In the genomic region with DNA sequence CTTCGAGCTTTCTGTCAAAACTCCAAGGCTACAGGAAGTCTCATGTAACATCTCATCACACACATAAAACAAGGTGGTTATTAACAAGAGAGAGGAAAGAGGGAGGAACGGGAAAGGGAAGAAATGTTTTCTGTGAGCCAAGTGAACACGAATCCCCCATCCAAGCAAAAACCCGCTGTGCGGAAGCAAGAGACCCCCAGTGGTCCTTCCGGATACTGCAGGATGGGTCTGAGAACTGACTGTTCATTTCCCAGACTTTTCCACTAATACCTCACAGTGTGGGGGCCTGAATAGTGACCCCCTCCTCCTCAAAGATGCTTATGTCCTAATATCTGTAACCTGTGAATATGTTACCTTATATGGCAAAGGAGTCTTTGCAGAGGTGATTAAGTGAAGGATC, we compare ENCODE assay signal across 8 cellular contexts. TPM values are rescaled to one million over a fixed set of nuclear protein-coding genes. Genes with fewer than 3 reads are reported as not detected.
A peak's percentile ranks its signal among the peaks of the same experiment; 100 is the strongest.
DNase-seq lines count a peak whose midpoint lies in the region; ATAC-seq and TF ChIP-seq lines count a peak whose summit lies in the region.
"Had no signal": no experiment of that assay in that cellular context is flagged by ENCODE, and none has a peak within 500 bp of the region (broad histone marks: within the 10 kb centered on the region; RNA-seq: fewer than 3 reads in every experiment).

No MANE protein-coding gene starts in this region.

- peaks cover 26% of the 10 kb centered on the region for H3K27me3 ChIP-seq in OCI-LY3 (ENCODE audit: low read depth, low read length)

- no peak overlapping the region for H3K4me2 ChIP-seq in OCI-LY3 (ENCODE audit: low read length)

- intact Hi-C loops in sciatic nerve (cut with DNase I), result loop anchor here (5.0 to 10.0 kb wide), 2 partner anchors 101 to 1439 kb away; no protein-coding TSS in a partner anchor

- TF ChIP-seq CTCF in GM13977 (IDR thresholded peaks at IDR 0.05; ENCODE audit: extremely low read depth, insufficient read depth, missing control alignments), result peak; percentile 31
- TF ChIP-seq CTCF in OCI-LY3 (IDR thresholded peaks at IDR 0.05; ENCODE audit: low read depth, low read length), result peak; percentile 52
- TF ChIP-seq CTCF in fibroblast of villous mesenchyme (IDR thresholded peaks at IDR 0.05; ENCODE audit: insufficient read depth, low read depth, low read length), result peak; percentile 76

- H2AFZ ChIP-seq in OCI-LY3 (ENCODE audit: low read depth, low read length), result no peak overlapping the region

- no peaks in the 10 kb centered on the region for H4K20me1 ChIP-seq in OCI-LY3 (ENCODE audit: insufficient read depth, low read length)

- H3K9me3 ChIP-seq in OCI-LY3 (ENCODE audit: insufficient read depth, low read length), result no peaks in the 10 kb centered on the region

- no peak for TF ChIP-seq POLR2A in GM18505 (IDR thresholded peaks at IDR 0.05; ENCODE audit: borderline replicate concordance, extremely low read depth, insufficient read depth, insufficient read length)

- no peaks in the 10 kb centered on the region for H3K4me1 ChIP-seq in OCI-LY3 (ENCODE audit: low read length)

- no peak overlapping the region for H3K9ac ChIP-seq in OCI-LY3 (ENCODE audit: low read length)

- no peaks in the 10 kb centered on the region for H3K79me2 ChIP-seq in OCI-LY3 (ENCODE audit: low read length)

- no peak overlapping the region for H3K27ac ChIP-seq in OCI-LY3 (ENCODE audit: low read length)

- DNase-seq in GM13977 (ENCODE audit: low spot score), result no peak
- peak; percentile 15 for DNase-seq in fibroblast of villous mesenchyme (ENCODE audit: low read depth)
- DNase-seq in sciatic nerve (ENCODE audit: low spot score), result peak; percentile 83
- DNase-seq in activated T-cell treated with anti-CD3 and anti-CD28 coated beads, Interleukin-2, amount 50 U/mL, for 48 hours, result no peak
- no peak for DNase-seq in NCI-H526 treated with DMSO at 0.1 percent for 48 hours (lab: John Stamatoyannopoulos, UW)

- ATAC-seq in sciatic nerve (no peak), GM18505 (IDR thresholded peaks at IDR 0.05; ENCODE audit: unreplicated experiment) (no peak)

- no peak overlapping the region for H3K4me3 ChIP-seq in OCI-LY3 (ENCODE audit: low read length)
- H3K4me3 ChIP-seq in fibroblast of villous mesenchyme (ENCODE audit: low read depth, low read length), result no peak overlapping the region

- no peaks in the 10 kb centered on the region for H3K36me3 ChIP-seq in OCI-LY3 (replicated peaks; ENCODE audit: low read depth, low read length)

- in situ Hi-C loops in GM13977 (cut with MboI; ENCODE audit: low pct_unique_long_range_greater_than_20kb, low sequenced_read_pairs, unreplicated experiment), result no loop called here

RNA-seq across cellular contexts. Expression of a gene that starts 19.0 kb away (rescaled TPM):
- total RNA-seq in fibroblast of villous mesenchyme (not detected in 2 replicates), sciatic nerve (1.4 TPM)
- total RNA-seq: lung microvascular endothelial cell had no signal

RNA-seq across cellular contexts. Expression of a gene that starts 20.0 kb away (rescaled TPM):
- total RNA-seq in fibroblast of villous mesenchyme (29.6 and 38.4 TPM in 2 replicates), sciatic nerve (162 TPM)

RNA-seq across cellular contexts. Expression of a gene that starts 58.1 kb away (rescaled TPM):
- not detected in 2 replicates for total RNA-seq in fibroblast of villous mesenchyme
- 0.31 TPM for total RNA-seq in sciatic nerve
- total RNA-seq: lung microvascular endothelial cell had no signal

Comparison
In these comparisons a context has a peak if more than half of its experiments do, and no peak if none do; other contexts are left out.
1. DNase-seq: peak in fibroblast of villous mesenchyme (single experiment) and sciatic nerve (single experiment); none in GM13977 (single experiment), activated T-cell treated with anti-CD3 and anti-CD28 coated beads, Interleukin-2, amount 50 U/mL, for 48 hours (0 of 2) and NCI-H526 treated with DMSO at 0.1 percent for 48 hours (single experiment).
2. Peak in every context shown above with its lines, with median percentiles within 50 percentile points of each other: CTCF ChIP-seq.